In genomic region chr14:92536231-92536630, GRCh38 we compare ENCODE assay signal across 9 cellular contexts. TPM values are rescaled to one million over a fixed set of nuclear protein-coding genes. Genes with fewer than 3 reads are reported as not detected.
A peak's percentile ranks its signal among the peaks of the same experiment; 100 is the strongest.
DNase-seq lines count a peak whose midpoint lies in the region; ATAC-seq, FAIRE-seq and TF ChIP-seq lines count a peak whose summit lies in the region.
"Not testable (repeated sequence)": the region's sequence is repeated elsewhere in the genome, so short reads cannot be mapped to it uniquely, and the experiment has no call there.
"Had no signal": no experiment of that assay in that cellular context is flagged by ENCODE, and none has a peak within 500 bp of the region (broad histone marks: within the 10 kb centered on the region; RNA-seq: fewer than 3 reads in every experiment).

No MANE protein-coding gene starts in this region.

- H3K36me3 Mint-ChIP-seq in CD4-positive, alpha-beta memory T cell; HFFc6 (ENCODE audit: low read depth); activated T-helper 1 cell treated with anti-CD3 and anti-CD28 coated beads, Interleukin-12 subunit alpha, Interleukin-12 subunit beta, Interleukin-2, Interleukin-4 antibody, amounts not matched to agents 30 ng/mL and 10 ng/mL and 1 ng/mL, durations not matched to agents 14 hours and 24 hours and 36 hours (ENCODE audit: low read depth); natural killer cell: not testable (repeated sequence)

- peaks cover 15% of the 10 kb centered on the region for H3K4me1 ChIP-seq in CD4-positive, alpha-beta memory T cell (ENCODE audit: insufficient read depth, low read length)
- not testable (repeated sequence) for H3K4me1 ChIP-seq in RWPE2 (ENCODE audit: insufficient read depth, poor library complexity, severe bottlenecking)

- FAIRE-seq in bronchial epithelial cell (lab: Jason Lieb, UNC), result not testable (repeated sequence)

- not testable (repeated sequence) for H3K27ac ChIP-seq in CD4-positive, alpha-beta memory T cell (ENCODE audit: low read depth, low read length); RWPE2 (ENCODE audit: poor library complexity, severe bottlenecking)

- CTCF ChIA-PET in CD4-positive, alpha-beta memory T cell (lab: Charles Lee; ENCODE audit: partially characterized antibody), result not testable (repeated sequence)

- intact Hi-C loops in CD4-positive, alpha-beta memory T cell (cut with micrococcal nuclease); natural killer cell (cut with micrococcal nuclease): not testable (repeated sequence)
- intact Hi-C loops in activated T-helper 1 cell treated with anti-CD3 and anti-CD28 coated beads, Interleukin-12 subunit alpha, Interleukin-12 subunit beta, Interleukin-2, Interleukin-4 antibody, amounts not matched to agents 30 ng/mL and 10 ng/mL and 1 ng/mL, durations not matched to agents 14 hours and 24 hours and 36 hours (cut with micrococcal nuclease), result loop anchor here (10.0 kb wide), 1 partner anchor 49 kb away; no protein-coding TSS in a partner anchor

- not testable (repeated sequence) for H3K27me3 ChIP-seq in CD4-positive, alpha-beta memory T cell (ENCODE audit: insufficient read depth, low read length); RWPE2 (ENCODE audit: insufficient read depth, poor library complexity, severe bottlenecking); bronchial epithelial cell (ENCODE audit: control insufficient read depth, insufficient read depth, low read length)

- H3K9me3 Mint-ChIP-seq in CD4-positive, alpha-beta memory T cell; HFFc6; activated T-helper 1 cell treated with anti-CD3 and anti-CD28 coated beads, Interleukin-12 subunit alpha, Interleukin-12 subunit beta, Interleukin-2, Interleukin-4 antibody, amounts not matched to agents 30 ng/mL and 10 ng/mL and 1 ng/mL, durations not matched to agents 14 hours and 24 hours and 36 hours; natural killer cell: not testable (repeated sequence)

- peak; percentile 21 for DNase-seq in A172 (ENCODE audit: low spot score)
- DNase-seq in CD4-positive, alpha-beta memory T cell; RWPE2 (ENCODE audit: low spot score); activated T-helper 1 cell treated with anti-CD3 and anti-CD28 coated beads, Interleukin-12 subunit alpha, Interleukin-12 subunit beta, Interleukin-2, Interleukin-4 antibody, amounts not matched to agents 30 ng/mL and 10 ng/mL and 1 ng/mL, durations not matched to agents 14 hours and 24 hours and 36 hours (ENCODE audit: low spot score); natural killer cell: not testable (repeated sequence)
- peak; percentile 76 for DNase-seq in HFFc6
- peak; percentile 62 for DNase-seq in bronchial epithelial cell (ENCODE audit: low read depth)
- DNase-seq in fibroblast of pulmonary artery (ENCODE audit: low read depth), result peak; percentile 60

- TF ChIP-seq CTCF in HFFc6 (IDR thresholded peaks at IDR 0.05); RWPE2 (IDR thresholded peaks at IDR 0.05; ENCODE audit: poor library complexity, severe bottlenecking); bronchial epithelial cell (IDR thresholded peaks at IDR 0.05; ENCODE audit: insufficient read depth, low read length, severe bottlenecking); fibroblast of pulmonary artery (IDR thresholded peaks at IDR 0.05; ENCODE audit: low read length, missing control alignments); natural killer cell (IDR thresholded peaks at IDR 0.05): not testable (repeated sequence)

- H3K36me3 ChIP-seq in CD4-positive, alpha-beta memory T cell (ENCODE audit: insufficient read depth, low read length); RWPE2 (ENCODE audit: low read depth); bronchial epithelial cell (ENCODE audit: control insufficient read depth, insufficient read depth, low read length): not testable (repeated sequence)

- POLR2A ChIA-PET in CD4-positive, alpha-beta memory T cell (lab: Charles Lee; ENCODE audit: partially characterized antibody), result not testable (repeated sequence)

- peak; percentile 43 for ATAC-seq in RWPE2 (ENCODE audit: low read depth)
- not testable (repeated sequence) for ATAC-seq in natural killer cell

- not testable (repeated sequence) for H3K27me3 Mint-ChIP-seq in CD4-positive, alpha-beta memory T cell; HFFc6 (ENCODE audit: insufficient read depth); natural killer cell (ENCODE audit: low read depth in 2 of 2)
- H3K27me3 Mint-ChIP-seq in activated T-helper 1 cell treated with anti-CD3 and anti-CD28 coated beads, Interleukin-12 subunit alpha, Interleukin-12 subunit beta, Interleukin-2, Interleukin-4 antibody, amounts not matched to agents 30 ng/mL and 10 ng/mL and 1 ng/mL, durations not matched to agents 14 hours and 24 hours and 36 hours (ENCODE audit: insufficient read depth), result peaks cover 10% of the 10 kb centered on the region

- not testable (repeated sequence) for H3K9me3 ChIP-seq in CD4-positive, alpha-beta memory T cell (ENCODE audit: control insufficient read depth in 1 of 2, low read length in 2 of 2); RWPE2 (ENCODE audit: severe bottlenecking)

- peak overlapping the region in 5 of 8 donors; percentile 21 to 74 (median 52) for H3K4me3 Mint-ChIP-seq in CD4-positive, alpha-beta memory T cell
- H3K4me3 Mint-ChIP-seq in HFFc6, result not testable (repeated sequence)
- H3K4me3 Mint-ChIP-seq in activated T-helper 1 cell treated with anti-CD3 and anti-CD28 coated beads, Interleukin-12 subunit alpha, Interleukin-12 subunit beta, Interleukin-2, Interleukin-4 antibody, amounts not matched to agents 30 ng/mL and 10 ng/mL and 1 ng/mL, durations not matched to agents 14 hours and 24 hours and 36 hours, result peak overlapping the region; percentile 59
- H3K4me3 Mint-ChIP-seq in natural killer cell, result peak overlapping the region; percentile 82

- not testable (repeated sequence) for H3K4me3 ChIP-seq in CD4-positive, alpha-beta memory T cell (ENCODE audit: low read length in 2 of 2); RWPE2 (ENCODE audit: severe bottlenecking); bronchial epithelial cell (ENCODE audit: low read depth, low read length); fibroblast of pulmonary artery (replicated peaks; ENCODE audit: low read depth, low read length)

- H3K27ac Mint-ChIP-seq in CD4-positive, alpha-beta memory T cell, result peak overlapping the region in 2 of 7 donors; percentile 16 to 53
- H3K27ac Mint-ChIP-seq in HFFc6 (peak overlapping the region; percentile 77), natural killer cell (peak overlapping the region; percentile 98 to 99)
- H3K27ac Mint-ChIP-seq in activated T-helper 1 cell treated with anti-CD3 and anti-CD28 coated beads, Interleukin-12 subunit alpha, Interleukin-12 subunit beta, Interleukin-2, Interleukin-4 antibody, amounts not matched to agents 30 ng/mL and 10 ng/mL and 1 ng/mL, durations not matched to agents 14 hours and 24 hours and 36 hours, result peak overlapping the region; percentile 8

- peaks cover 15 to 47% (median 29%) of the 10 kb centered on the region in 4 donors for H3K4me1 Mint-ChIP-seq in CD4-positive, alpha-beta memory T cell
- H3K4me1 Mint-ChIP-seq in HFFc6 (ENCODE audit: low read depth) (peaks cover 58% of the 10 kb centered on the region), natural killer cell (peaks cover 64 to 79% of the 10 kb centered on the region in 2 donors)
- peaks cover 42% of the 10 kb centered on the region for H3K4me1 Mint-ChIP-seq in activated T-helper 1 cell treated with anti-CD3 and anti-CD28 coated beads, Interleukin-12 subunit alpha, Interleukin-12 subunit beta, Interleukin-2, Interleukin-4 antibody, amounts not matched to agents 30 ng/mL and 10 ng/mL and 1 ng/mL, durations not matched to agents 14 hours and 24 hours and 36 hours (ENCODE audit: low read depth)

RNA-seq across cellular contexts. Expression of gene RIN3, which starts 22.6 kb away (rescaled TPM):
- 0.33 and 2.6 TPM in 2 replicates for total RNA-seq in A172 (2014; rRNA removed; shearing (Covaris generic))
- total RNA-seq in CD4-positive, alpha-beta memory T cell, result 10 to 100 TPM; 66.9 to 74.9 TPM
- 10 to 100 TPM in 1 of 2 donors, 1 to 10 TPM in 1; 4.0 to 25.0 TPM for polyA plus RNA-seq in CD4-positive, alpha-beta memory T cell
- total RNA-seq in HFFc6 (2021; fragmentation: NEBNext Ultra II Directional; extraction: Animal tissue kit (Norgen Biotek cat#: 25700)), result 10 to 100 TPM; 19.7 to 26.0 (median 24.6) TPM
- 34.7 and 35.3 TPM in 2 replicates for total RNA-seq in activated T-helper 1 cell treated with anti-CD3 and anti-CD28 coated beads, Interleukin-12 subunit alpha, Interleukin-12 subunit beta, Interleukin-2, Interleukin-4 antibody, amounts not matched to agents 30 ng/mL and 10 ng/mL and 1 ng/mL, durations not matched to agents 14 hours and 24 hours and 36 hours
- 2.9 and 3.5 TPM in 2 replicates for total RNA-seq in bronchial epithelial cell
- 100 to 1,000 TPM; 248 to 289 (median 282) TPM for total RNA-seq in natural killer cell
- total RNA-seq: OCI-LY7 had no signal
